In the genomic region with DNA sequence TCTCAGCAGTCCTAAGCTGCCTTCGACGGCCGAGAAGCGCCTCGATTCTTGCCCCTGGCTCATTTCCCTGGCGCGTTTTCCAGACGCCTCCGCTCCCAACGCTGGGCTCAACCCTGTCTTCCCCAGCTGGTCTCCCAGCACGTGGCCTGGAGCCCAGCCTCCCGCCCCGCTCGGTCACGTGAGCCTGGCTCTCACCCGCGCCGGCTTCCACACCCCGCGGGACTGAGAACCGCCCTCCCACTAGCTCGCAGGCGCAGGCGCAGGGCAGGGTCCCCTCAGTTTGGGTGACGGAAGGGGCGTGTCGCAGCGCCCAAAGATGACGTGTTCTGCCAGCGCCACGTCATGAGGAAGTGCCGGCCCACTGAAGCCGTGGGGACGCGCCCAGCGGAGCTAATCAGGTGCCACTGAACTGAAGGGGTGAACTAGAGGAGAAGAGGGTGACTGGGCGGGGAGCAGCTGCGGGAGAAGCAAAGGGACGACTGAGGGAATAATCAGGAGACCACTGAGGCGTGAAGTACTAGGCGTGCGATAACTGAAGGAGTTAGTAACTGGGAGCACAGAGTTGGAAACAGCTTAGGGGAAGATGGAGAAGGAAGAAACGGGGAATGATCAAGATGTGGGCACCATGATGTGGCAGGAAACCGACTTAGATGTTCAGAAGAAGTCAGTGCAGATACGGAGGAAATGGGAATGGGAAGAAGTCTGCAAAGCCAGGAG, we compare ENCODE assay signal across 1 cellular context.
TF ChIP-seq lines count a peak whose summit lies in the region.

A gene with protein sequence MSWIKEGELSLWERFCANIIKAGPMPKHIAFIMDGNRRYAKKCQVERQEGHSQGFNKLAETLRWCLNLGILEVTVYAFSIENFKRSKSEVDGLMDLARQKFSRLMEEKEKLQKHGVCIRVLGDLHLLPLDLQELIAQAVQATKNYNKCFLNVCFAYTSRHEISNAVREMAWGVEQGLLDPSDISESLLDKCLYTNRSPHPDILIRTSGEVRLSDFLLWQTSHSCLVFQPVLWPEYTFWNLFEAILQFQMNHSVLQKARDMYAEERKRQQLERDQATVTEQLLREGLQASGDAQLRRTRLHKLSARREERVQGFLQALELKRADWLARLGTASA (plus strand): TSS at position 343 of the 717 bp plus-strand sequence. CDS start 625 bp downstream, outside the sequence.

TF ChIP-seq in WTC11, 78 proteins besides CTCF, POLR2A, EP300 and RAD21 (continued from another document):
- TF ChIP-seq, protein P1, sequence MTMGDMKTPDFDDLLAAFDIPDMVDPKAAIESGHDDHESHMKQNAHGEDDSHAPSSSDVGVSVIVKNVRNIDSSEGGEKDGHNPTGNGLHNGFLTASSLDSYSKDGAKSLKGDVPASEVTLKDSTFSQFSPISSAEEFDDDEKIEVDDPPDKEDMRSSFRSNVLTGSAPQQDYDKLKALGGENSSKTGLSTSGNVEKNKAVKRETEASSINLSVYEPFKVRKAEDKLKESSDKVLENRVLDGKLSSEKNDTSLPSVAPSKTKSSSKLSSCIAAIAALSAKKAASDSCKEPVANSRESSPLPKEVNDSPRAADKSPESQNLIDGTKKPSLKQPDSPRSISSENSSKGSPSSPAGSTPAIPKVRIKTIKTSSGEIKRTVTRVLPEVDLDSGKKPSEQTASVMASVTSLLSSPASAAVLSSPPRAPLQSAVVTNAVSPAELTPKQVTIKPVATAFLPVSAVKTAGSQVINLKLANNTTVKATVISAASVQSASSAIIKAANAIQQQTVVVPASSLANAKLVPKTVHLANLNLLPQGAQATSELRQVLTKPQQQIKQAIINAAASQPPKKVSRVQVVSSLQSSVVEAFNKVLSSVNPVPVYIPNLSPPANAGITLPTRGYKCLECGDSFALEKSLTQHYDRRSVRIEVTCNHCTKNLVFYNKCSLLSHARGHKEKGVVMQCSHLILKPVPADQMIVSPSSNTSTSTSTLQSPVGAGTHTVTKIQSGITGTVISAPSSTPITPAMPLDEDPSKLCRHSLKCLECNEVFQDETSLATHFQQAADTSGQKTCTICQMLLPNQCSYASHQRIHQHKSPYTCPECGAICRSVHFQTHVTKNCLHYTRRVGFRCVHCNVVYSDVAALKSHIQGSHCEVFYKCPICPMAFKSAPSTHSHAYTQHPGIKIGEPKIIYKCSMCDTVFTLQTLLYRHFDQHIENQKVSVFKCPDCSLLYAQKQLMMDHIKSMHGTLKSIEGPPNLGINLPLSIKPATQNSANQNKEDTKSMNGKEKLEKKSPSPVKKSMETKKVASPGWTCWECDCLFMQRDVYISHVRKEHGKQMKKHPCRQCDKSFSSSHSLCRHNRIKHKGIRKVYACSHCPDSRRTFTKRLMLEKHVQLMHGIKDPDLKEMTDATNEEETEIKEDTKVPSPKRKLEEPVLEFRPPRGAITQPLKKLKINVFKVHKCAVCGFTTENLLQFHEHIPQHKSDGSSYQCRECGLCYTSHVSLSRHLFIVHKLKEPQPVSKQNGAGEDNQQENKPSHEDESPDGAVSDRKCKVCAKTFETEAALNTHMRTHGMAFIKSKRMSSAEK (CRISPR knock-in tag; IDR thresholded peaks at IDR 0.05; ENCODE audit: borderline replicate concordance): 0 out of 2 replicates have a peak, but pooled peaks have one; percentile 5
- TF ChIP-seq ELF4 (CRISPR knock-in tag; IDR thresholded peaks at IDR 0.05; ENCODE audit: low read depth): no peak
- TF ChIP-seq PRRX2 (CRISPR knock-in tag; IDR thresholded peaks at IDR 0.05): no peak; the same call in none of the 2 replicates
- TF ChIP-seq ZNF263 (CRISPR knock-in tag; IDR thresholded peaks at IDR 0.05; ENCODE audit: low read depth): no peak
- peak; percentile 70; the same call in 1 of the 2 replicates for TF ChIP-seq ZBTB21 (CRISPR knock-in tag; IDR thresholded peaks at IDR 0.05; ENCODE audit: borderline replicate concordance)
- TF ChIP-seq, protein P2, sequence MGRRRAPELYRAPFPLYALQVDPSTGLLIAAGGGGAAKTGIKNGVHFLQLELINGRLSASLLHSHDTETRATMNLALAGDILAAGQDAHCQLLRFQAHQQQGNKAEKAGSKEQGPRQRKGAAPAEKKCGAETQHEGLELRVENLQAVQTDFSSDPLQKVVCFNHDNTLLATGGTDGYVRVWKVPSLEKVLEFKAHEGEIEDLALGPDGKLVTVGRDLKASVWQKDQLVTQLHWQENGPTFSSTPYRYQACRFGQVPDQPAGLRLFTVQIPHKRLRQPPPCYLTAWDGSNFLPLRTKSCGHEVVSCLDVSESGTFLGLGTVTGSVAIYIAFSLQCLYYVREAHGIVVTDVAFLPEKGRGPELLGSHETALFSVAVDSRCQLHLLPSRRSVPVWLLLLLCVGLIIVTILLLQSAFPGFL (CRISPR knock-in tag; IDR thresholded peaks at IDR 0.05; ENCODE audit: borderline replicate concordance): no peak
- peak; percentile 72; the same call in 1 of the 2 replicates for TF ChIP-seq ZNF219 (CRISPR knock-in tag; IDR thresholded peaks at IDR 0.05; ENCODE audit: borderline replicate concordance)
- TF ChIP-seq JUN (CRISPR knock-in tag; IDR thresholded peaks at IDR 0.05): no peak
- peak; percentile 96 for TF ChIP-seq TP53 (CRISPR knock-in tag; IDR thresholded peaks at IDR 0.05)
- peak; percentile 95; the same call in 1 of the 2 replicates for TF ChIP-seq ZNF138 (CRISPR knock-in tag; conservative IDR thresholded peaks at IDR 0.05)
- TF ChIP-seq, protein P3, sequence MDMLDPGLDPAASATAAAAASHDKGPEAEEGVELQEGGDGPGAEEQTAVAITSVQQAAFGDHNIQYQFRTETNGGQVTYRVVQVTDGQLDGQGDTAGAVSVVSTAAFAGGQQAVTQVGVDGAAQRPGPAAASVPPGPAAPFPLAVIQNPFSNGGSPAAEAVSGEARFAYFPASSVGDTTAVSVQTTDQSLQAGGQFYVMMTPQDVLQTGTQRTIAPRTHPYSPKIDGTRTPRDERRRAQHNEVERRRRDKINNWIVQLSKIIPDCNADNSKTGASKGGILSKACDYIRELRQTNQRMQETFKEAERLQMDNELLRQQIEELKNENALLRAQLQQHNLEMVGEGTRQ (CRISPR knock-in tag; IDR thresholded peaks at IDR 0.05): peak; percentile 99
- TF ChIP-seq TEAD4 (CRISPR knock-in tag; IDR thresholded peaks at IDR 0.05): peak; percentile 30; the same call in 1 of the 2 replicates
- peak; percentile 94 for TF ChIP-seq ETV6 (CRISPR knock-in tag; IDR thresholded peaks at IDR 0.05)
- TF ChIP-seq, protein P4, sequence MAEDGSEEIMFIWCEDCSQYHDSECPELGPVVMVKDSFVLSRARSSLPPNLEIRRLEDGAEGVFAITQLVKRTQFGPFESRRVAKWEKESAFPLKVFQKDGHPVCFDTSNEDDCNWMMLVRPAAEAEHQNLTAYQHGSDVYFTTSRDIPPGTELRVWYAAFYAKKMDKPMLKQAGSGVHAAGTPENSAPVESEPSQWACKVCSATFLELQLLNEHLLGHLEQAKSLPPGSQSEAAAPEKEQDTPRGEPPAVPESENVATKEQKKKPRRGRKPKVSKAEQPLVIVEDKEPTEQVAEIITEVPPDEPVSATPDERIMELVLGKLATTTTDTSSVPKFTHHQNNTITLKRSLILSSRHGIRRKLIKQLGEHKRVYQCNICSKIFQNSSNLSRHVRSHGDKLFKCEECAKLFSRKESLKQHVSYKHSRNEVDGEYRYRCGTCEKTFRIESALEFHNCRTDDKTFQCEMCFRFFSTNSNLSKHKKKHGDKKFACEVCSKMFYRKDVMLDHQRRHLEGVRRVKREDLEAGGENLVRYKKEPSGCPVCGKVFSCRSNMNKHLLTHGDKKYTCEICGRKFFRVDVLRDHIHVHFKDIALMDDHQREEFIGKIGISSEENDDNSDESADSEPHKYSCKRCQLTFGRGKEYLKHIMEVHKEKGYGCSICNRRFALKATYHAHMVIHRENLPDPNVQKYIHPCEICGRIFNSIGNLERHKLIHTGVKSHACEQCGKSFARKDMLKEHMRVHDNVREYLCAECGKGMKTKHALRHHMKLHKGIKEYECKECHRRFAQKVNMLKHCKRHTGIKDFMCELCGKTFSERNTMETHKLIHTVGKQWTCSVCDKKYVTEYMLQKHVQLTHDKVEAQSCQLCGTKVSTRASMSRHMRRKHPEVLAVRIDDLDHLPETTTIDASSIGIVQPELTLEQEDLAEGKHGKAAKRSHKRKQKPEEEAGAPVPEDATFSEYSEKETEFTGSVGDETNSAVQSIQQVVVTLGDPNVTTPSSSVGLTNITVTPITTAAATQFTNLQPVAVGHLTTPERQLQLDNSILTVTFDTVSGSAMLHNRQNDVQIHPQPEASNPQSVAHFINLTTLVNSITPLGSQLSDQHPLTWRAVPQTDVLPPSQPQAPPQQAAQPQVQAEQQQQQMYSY (CRISPR knock-in tag; IDR thresholded peaks at IDR 0.05): no peak
